8 cellular contexts compared by ENCODE assay signal in genomic region chr17:74957935-74958549, GRCh38. TPM values are rescaled to one million over a fixed set of nuclear protein-coding genes. Genes with fewer than 3 reads are reported as not detected.
DNase-seq lines count a peak whose midpoint lies in the region; ATAC-seq and TF ChIP-seq lines count a peak whose summit lies in the region.

No MANE protein-coding gene starts in this region.

- ATAC-seq in GM18498 (IDR thresholded peaks at IDR 0.05; ENCODE audit: unreplicated experiment), result peak; percentile 42
- ATAC-seq in lung (ENCODE audit: insufficient read depth, low FRiP score), result peak; percentile 22
- no peak for ATAC-seq in HG02763 (IDR thresholded peaks at IDR 0.05; ENCODE audit: unreplicated experiment)

- DNase-seq in A673 (ENCODE audit: low spot score) (peak; percentile 73), NCI-H69 (lab: John Stamatoyannopoulos, UW) (peak; percentile 71), choroid plexus epithelial cell (ENCODE audit: low read depth) (peak; percentile 56), lung (ENCODE audit: low spot score) (peak; percentile 73)
- peak; percentile 95 for DNase-seq in activated CD4-positive, alpha-beta T cell treated with anti-CD3 and anti-CD28 coated beads, Interleukin-2, amount 10 ng/mL, durations not matched to agents 24 days and 14 days
- peak; percentile 42 to 61 for DNase-seq in stimulated activated CD8-positive, alpha-beta memory T cell treated with anti-CD3 and anti-CD28 coated beads, Interleukin-15, amount 100 ng/mL, for 4 hours (ENCODE audit: low read depth in 2 of 2)

- H3K4me3 Mint-ChIP-seq in activated CD4-positive, alpha-beta T cell treated with anti-CD3 and anti-CD28 coated beads, Interleukin-2, amount 10 ng/mL, durations not matched to agents 24 days and 14 days, result no peak overlapping the region

- no peaks in the 10 kb centered on the region for H3K9me3 ChIP-seq in A673 (ENCODE audit: low read depth, low read length, poor library complexity, severe bottlenecking)
- no peaks in the 10 kb centered on the region for H3K9me3 ChIP-seq in lung (ENCODE audit: control insufficient read depth in 2 of 2, insufficient read depth in 1 of 2, low read length in 1 of 2)

- no peak overlapping the region for H3K27ac Mint-ChIP-seq in activated CD4-positive, alpha-beta T cell treated with anti-CD3 and anti-CD28 coated beads, Interleukin-2, amount 10 ng/mL, durations not matched to agents 24 days and 14 days

- H3K4me1 ChIP-seq in A673 (ENCODE audit: insufficient read depth, low read length, poor library complexity, severe bottlenecking) (no peaks in the 10 kb centered on the region), lung (ENCODE audit: control insufficient read depth in 2 of 2, insufficient read depth in 2 of 2, low read length in 2 of 2) (no peaks in the 10 kb centered on the region)

- peaks cover 16% of the 10 kb centered on the region for H3K27me3 Mint-ChIP-seq in activated CD4-positive, alpha-beta T cell treated with anti-CD3 and anti-CD28 coated beads, Interleukin-2, amount 10 ng/mL, durations not matched to agents 24 days and 14 days

- H3K4me1 Mint-ChIP-seq in activated CD4-positive, alpha-beta T cell treated with anti-CD3 and anti-CD28 coated beads, Interleukin-2, amount 10 ng/mL, durations not matched to agents 24 days and 14 days, result peaks cover 8% of the 10 kb centered on the region

- intact Hi-C loops in A673 (cut with micrococcal nuclease; ENCODE audit: unreplicated experiment), result loop anchor here (1.0 to 10.0 kb wide), 4 partner anchors 35 to 301 kb away; partner anchors contain the start of genes NHERF1 and USH1G
- intact Hi-C loops in activated CD4-positive, alpha-beta T cell treated with anti-CD3 and anti-CD28 coated beads, Interleukin-2, amount 10 ng/mL, durations not matched to agents 24 days and 14 days (cut with micrococcal nuclease), result no loop called here

- H3K36me3 ChIP-seq in A673 (ENCODE audit: insufficient read depth, low read length, poor library complexity, severe bottlenecking) (no peaks in the 10 kb centered on the region), lung (ENCODE audit: control insufficient read depth in 2 of 2, insufficient read depth in 2 of 2, low read length in 2 of 2) (peaks cover 0 to 3% of the 10 kb centered on the region in 2 donors)

- no peaks in the 10 kb centered on the region for H3K36me3 Mint-ChIP-seq in activated CD4-positive, alpha-beta T cell treated with anti-CD3 and anti-CD28 coated beads, Interleukin-2, amount 10 ng/mL, durations not matched to agents 24 days and 14 days (ENCODE audit: low read depth)

- POLR2A ChIA-PET in A673 (lab: Charles Lee; ENCODE audit: low non-redundant PET), result no interaction called here

- WGBS in lung, 2 donors, result 43 to 46% methylated on average over 26 of the region's 26 CpGs

- BruUV-seq in A673 (replicated peaks; lab: Mats Ljungman, UMichigan), result no TSS peak

- CTCF ChIA-PET in A673 (lab: Charles Lee), result interaction anchor here (0.5 to 2.1 kb wide), 10 partner anchors 9 to 300 kb away, joined by 3 to 15 read pairs (median 3); partner anchors contain the start of genes MRPL58 and OTOP2

- H3K4me3 ChIP-seq in A673 (ENCODE audit: low read depth, low read length, poor library complexity, severe bottlenecking) (no peak overlapping the region), choroid plexus epithelial cell (ENCODE audit: low read depth, low read length) (no peak overlapping the region), lung (no peak overlapping the region)

- H3K27ac ChIP-seq in A673 (ENCODE audit: low read depth, low read length, poor library complexity, severe bottlenecking), result no peak overlapping the region
- no peak overlapping the region for H3K27ac ChIP-seq in lung (ENCODE audit: low read depth in 1 of 2, low read length in 1 of 2)

- H3K27me3 ChIP-seq in A673 (replicated peaks; ENCODE audit: insufficient read depth, low read depth, low read length, poor library complexity) (peaks cover 19% of the 10 kb centered on the region), lung (ENCODE audit: control insufficient read depth, insufficient read depth) (no peaks in the 10 kb centered on the region)

- peak; percentile 93 for TF ChIP-seq CTCF in A673 (conservative IDR thresholded peaks at IDR 0.05; ENCODE audit: low read depth, low read length)
- peak; percentile 90 for TF ChIP-seq CTCF in choroid plexus epithelial cell (conservative IDR thresholded peaks at IDR 0.05; ENCODE audit: low read depth, low read length)
- peak; percentile 72 for TF ChIP-seq CTCF in lung (IDR thresholded peaks at IDR 0.05; ENCODE audit: control extremely low read depth, extremely low read depth)

- no peaks in the 10 kb centered on the region for H3K9me3 Mint-ChIP-seq in activated CD4-positive, alpha-beta T cell treated with anti-CD3 and anti-CD28 coated beads, Interleukin-2, amount 10 ng/mL, durations not matched to agents 24 days and 14 days

RNA-seq across cellular contexts. Expression of gene HID1, which starts 14.5 kb away (rescaled TPM):
- total RNA-seq in A673 (2021) (1.2 and 2.9 TPM in 2 replicates), lung (10 to 100 TPM; 34.8 to 42.1 TPM)
- total RNA-seq in activated CD4-positive, alpha-beta T cell treated with anti-CD3 and anti-CD28 coated beads, Interleukin-2, amount 10 ng/mL, durations not matched to agents 24 days and 14 days, result 0.17 TPM in 1 of 2 replicates, not detected in the other
- polyA plus RNA-seq in lung, result 10 to 100 TPM; 15.2 to 23.7 TPM

RNA-seq across cellular contexts. Expression of gene OTOP3, which starts 22.3 kb away (rescaled TPM):
- total RNA-seq in A673 (2021) (not detected in 2 replicates), lung (not detected)
- total RNA-seq in activated CD4-positive, alpha-beta T cell treated with anti-CD3 and anti-CD28 coated beads, Interleukin-2, amount 10 ng/mL, durations not matched to agents 24 days and 14 days, result not detected in 2 replicates
- polyA plus RNA-seq in lung, result not detected

RNA-seq across cellular contexts. Expression of gene CDR2L, which starts 29.4 kb away (rescaled TPM):
- 5.8 and 7.6 TPM in 2 replicates for total RNA-seq in A673 (2021)
- total RNA-seq in activated CD4-positive, alpha-beta T cell treated with anti-CD3 and anti-CD28 coated beads, Interleukin-2, amount 10 ng/mL, durations not matched to agents 24 days and 14 days, result 1.4 and 1.8 TPM in 2 replicates
- total RNA-seq in lung, result 10 to 100 TPM; 11.5 to 19.0 TPM
- polyA plus RNA-seq in lung, result 10 to 100 TPM in 1 of 2 donors, 1 to 10 TPM in 1; 8.5 to 10.9 TPM

RNA-seq across cellular contexts. Expression of gene OTOP2, which starts 34.0 kb away (rescaled TPM):
- total RNA-seq in A673 (2021) (not detected in 2 replicates), lung (not detected)
- not detected in 2 replicates for total RNA-seq in activated CD4-positive, alpha-beta T cell treated with anti-CD3 and anti-CD28 coated beads, Interleukin-2, amount 10 ng/mL, durations not matched to agents 24 days and 14 days
- polyA plus RNA-seq in lung, result not detected

RNA-seq across cellular contexts. Expression of gene USH1G, which starts 35.0 kb away (rescaled TPM):
- total RNA-seq in A673 (2021) (not detected in 2 replicates), lung (not detected)
- total RNA-seq in activated CD4-positive, alpha-beta T cell treated with anti-CD3 and anti-CD28 coated beads, Interleukin-2, amount 10 ng/mL, durations not matched to agents 24 days and 14 days, result not detected in 2 replicates
- polyA plus RNA-seq in lung, result under 1 TPM in 1 of 2 donors, not detected in 1; 0.01 TPM
